Comparison of ENCODE assay signal across 12 cellular contexts in the genomic region with DNA sequence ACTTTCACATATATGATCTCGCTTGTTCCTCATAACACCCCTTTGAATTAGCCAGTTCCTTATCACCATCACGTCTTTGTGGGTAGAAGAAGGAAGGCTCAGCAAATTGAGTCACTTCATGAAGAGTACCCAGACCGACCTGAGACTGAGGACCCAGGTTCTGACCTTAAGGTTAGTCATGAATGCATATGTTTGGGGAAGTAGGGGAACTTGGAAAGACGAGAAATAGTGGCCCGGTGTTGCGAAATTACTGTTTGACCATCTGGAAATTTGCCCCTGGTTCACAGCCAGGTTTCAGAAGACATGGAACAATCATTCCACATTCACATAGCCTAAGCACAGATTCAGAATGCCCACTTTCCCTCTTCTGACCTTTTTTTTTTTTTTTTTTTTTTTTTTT. TPM values are rescaled to one million over a fixed set of nuclear protein-coding genes. Genes with fewer than 3 reads are reported as not detected.
DNase-seq lines count a peak whose midpoint lies in the region; ATAC-seq and TF ChIP-seq lines count a peak whose summit lies in the region.
"Had no signal": no experiment of that assay in that cellular context is flagged by ENCODE, and none has a peak within 500 bp of the region (broad histone marks: within the 10 kb centered on the region; RNA-seq: fewer than 3 reads in every experiment).

No MANE protein-coding gene starts in this region.

- H3K27me3 ChIP-seq in PC-3 (ENCODE audit: low read length): no peaks in the 10 kb centered on the region
- no peaks in the 10 kb centered on the region for H3K27me3 ChIP-seq in fibroblast of lung (ENCODE audit: control insufficient read depth, insufficient read depth, low read length)
- H3K27me3 ChIP-seq: suprapubic skin had no signal

- peaks cover 3% of the 10 kb centered on the region for H3K27me3 Mint-ChIP-seq in nephron progenitor cell (ENCODE audit: low read depth, poor library complexity)
- H3K27me3 Mint-ChIP-seq: activated CD8-positive, alpha-beta T cell treated with anti-CD3 and anti-CD28 coated beads for 36 hours had no signal

- H3K4me1 Mint-ChIP-seq in nephron progenitor cell: peaks cover 95% of the 10 kb centered on the region

- intact Hi-C loops in PC-3 (cut with micrococcal nuclease): loop anchor here (10.0 kb wide), 1 partner anchor 60 kb away; no protein-coding TSS in a partner anchor

- no peaks in the 10 kb centered on the region for H3K9me3 Mint-ChIP-seq in nephron progenitor cell
- H3K9me3 Mint-ChIP-seq: activated CD8-positive, alpha-beta T cell treated with anti-CD3 and anti-CD28 coated beads for 36 hours had no signal

- H3F3A ChIP-seq in PC-3 (ENCODE audit: low read length, unreplicated experiment): no peaks in the 10 kb centered on the region

- peak overlapping the region; percentile 82 for H3K27ac Mint-ChIP-seq in nephron progenitor cell
- H3K27ac Mint-ChIP-seq: activated CD8-positive, alpha-beta T cell treated with anti-CD3 and anti-CD28 coated beads for 36 hours had no signal

- CTCF ChIA-PET in PC-3 (lab: Charles Lee): no interaction called here

- H3K36me3 Mint-ChIP-seq in nephron progenitor cell (ENCODE audit: low read depth): peaks cover 82% of the 10 kb centered on the region

- H3K4me3 ChIP-seq in PC-3 (ENCODE audit: low read length) (no peak overlapping the region), fibroblast of lung (replicated peaks in 1 of 4; ENCODE audit: control extremely low read depth in 1 of 4, insufficient read depth in 1 of 4, low read depth in 3 of 4, low read length in 4 of 4) (no peak overlapping the region)
- H3K4me3 ChIP-seq: suprapubic skin had no signal

- POLR2A ChIA-PET in PC-3 (lab: Charles Lee; ENCODE audit: unreplicated experiment): no interaction called here

- DNase-seq in AG20443 (ENCODE audit: low spot score): peak; percentile 54
- DNase-seq in PC-3: peak; percentile 88
- peak; percentile 89 to 94 for DNase-seq in fibroblast of lung (ENCODE audit: low read depth in 2 of 2)
- no peak for DNase-seq in nephron progenitor cell
- no peak for DNase-seq in stimulated activated CD4-positive, alpha-beta T cell treated with anti-CD3 and anti-CD28 coated beads, Interleukin-4, amount 100 ng/mL, for 4 hours
- no peak for DNase-seq in AG08396 (ENCODE audit: low spot score)
- no peak for DNase-seq in cerebellar nuclear complex (lab: John Stamatoyannopoulos, UW)
- DNase-seq: activated CD8-positive, alpha-beta T cell treated with anti-CD3 and anti-CD28 coated beads for 36 hours; islet precursor cell; RPMI8226 had no signal

- peak; percentile 19 for ATAC-seq in PC-3
- no peak for ATAC-seq in HG02852 (IDR thresholded peaks at IDR 0.05; ENCODE audit: unreplicated experiment)
- ATAC-seq: activated CD8-positive, alpha-beta T cell treated with anti-CD3 and anti-CD28 coated beads for 36 hours had no signal

- H3K9me2 ChIP-seq in PC-3 (replicated peaks; ENCODE audit: low read length): no peaks in the 10 kb centered on the region

- H3K79me2 ChIP-seq in PC-3 (ENCODE audit: low read length): no peaks in the 10 kb centered on the region
- peaks cover 63% of the 10 kb centered on the region for H3K79me2 ChIP-seq in fibroblast of lung (ENCODE audit: control insufficient read depth, insufficient read depth, low read length)

- H3K36me3 ChIP-seq in PC-3 (ENCODE audit: low read depth, low read length) (no peaks in the 10 kb centered on the region), fibroblast of lung (ENCODE audit: control insufficient read depth, insufficient read depth, low read length) (no peaks in the 10 kb centered on the region)
- H3K36me3 ChIP-seq: suprapubic skin had no signal

- no TSS peak for BruUV-seq in PC-3 (replicated peaks; lab: Mats Ljungman, UMichigan)

- H2AFZ ChIP-seq in PC-3 (ENCODE audit: low read length): no peak overlapping the region
- no peak overlapping the region for H2AFZ ChIP-seq in fibroblast of lung (ENCODE audit: low read length)

- H4K20me1 ChIP-seq in PC-3 (ENCODE audit: low read length): no peaks in the 10 kb centered on the region
- H4K20me1 ChIP-seq in fibroblast of lung (ENCODE audit: control insufficient read depth, extremely low read depth, insufficient read depth, low read length): no peaks in the 10 kb centered on the region

- H3K4me2 ChIP-seq in PC-3 (ENCODE audit: low read length) (peak overlapping the region; percentile 25; the same call in 1 of the 2 replicates), fibroblast of lung (ENCODE audit: extremely low read depth, insufficient read depth, low read length) (peak overlapping the region; percentile 63)

- TF ChIP-seq CTCF in PC-3 (conservative IDR thresholded peaks at IDR 0.05; ENCODE audit: low read depth, low read length): no peak
- TF ChIP-seq CTCF in fibroblast of lung (conservative IDR thresholded peaks at IDR 0.05 in 1 of 2, IDR thresholded peaks at IDR 0.05 in 1 of 2; ENCODE audit: low read depth in 1 of 2, low read length in 2 of 2): no peak
- TF ChIP-seq CTCF in nephron progenitor cell (IDR thresholded peaks at IDR 0.05): no peak

- H3K27ac ChIP-seq in PC-3 (ENCODE audit: low read length) (peak overlapping the region; percentile 92), fibroblast of lung (ENCODE audit: insufficient read depth, low read length) (peak overlapping the region; percentile 44)

- no peak overlapping the region for H3K4me3 Mint-ChIP-seq in nephron progenitor cell
- H3K4me3 Mint-ChIP-seq: activated CD8-positive, alpha-beta T cell treated with anti-CD3 and anti-CD28 coated beads for 36 hours had no signal

- H3K9ac ChIP-seq in PC-3 (ENCODE audit: low read length) (no peak overlapping the region), fibroblast of lung (ENCODE audit: insufficient read depth, low read length) (no peak overlapping the region)

- peaks cover 51% of the 10 kb centered on the region for H3K4me1 ChIP-seq in PC-3 (ENCODE audit: insufficient read depth, low read length)
- peaks cover 31% of the 10 kb centered on the region for H3K4me1 ChIP-seq in fibroblast of lung (ENCODE audit: control insufficient read depth, extremely low read depth, insufficient read depth, low read length)

- H3K9me3 ChIP-seq in PC-3 (ENCODE audit: low read length): no peaks in the 10 kb centered on the region
- H3K9me3 ChIP-seq in fibroblast of lung (ENCODE audit: control insufficient read depth, insufficient read depth, low read depth, low read length): no peaks in the 10 kb centered on the region
- H3K9me3 ChIP-seq: suprapubic skin had no signal

RNA-seq across cellular contexts. Expression of a gene that starts 59.8 kb away (rescaled TPM):
- total RNA-seq in PC-3 (2014; rRNA removed): 4.1 and 5.9 TPM in 2 replicates
- 119 and 139 TPM in 2 replicates for total RNA-seq in fibroblast of lung
- 48.3 and 51.6 TPM in 2 replicates for polyA plus RNA-seq in fibroblast of lung
- 43.2 and 44.1 TPM in 2 replicates for polyA plus RNA-seq in fibroblast of lung (2012)
- polyA minus RNA-seq in fibroblast of lung (ENCODE audit: low replicate concordance): 62.6 and 69.9 TPM in 2 replicates
- total RNA-seq: activated CD8-positive, alpha-beta T cell treated with anti-CD3 and anti-CD28 coated beads for 36 hours had no signal

Comparison
In these comparisons a context has a peak if more than half of its experiments do, and no peak if none do; other contexts are left out.
1. DNase-seq: peak in AG20443 (single experiment), PC-3 (single experiment) and fibroblast of lung (2 of 2); none in nephron progenitor cell (single experiment), stimulated activated CD4-positive, alpha-beta T cell treated with anti-CD3 and anti-CD28 coated beads, Interleukin-4, amount 100 ng/mL, for 4 hours (0 of 2), AG08396 (single experiment) and cerebellar nuclear complex (0 of 2).
2. RNA of a gene that starts 59.8 kb away (total RNA-seq): 119 to 139 TPM in fibroblast of lung; 4.1 to 5.9 TPM in PC-3; every median in the first group is over 10 times any median in the second.